ENCODE assay signal across 8 cellular contexts in genomic region chr1:77888071-77888428, GRCh38. TPM values are rescaled to one million over a fixed set of nuclear protein-coding genes. Genes with fewer than 3 reads are reported as not detected.
DNase-seq lines count a peak whose midpoint lies in the region; ATAC-seq, FAIRE-seq and TF ChIP-seq lines count a peak whose summit lies in the region.

No MANE protein-coding gene starts in this region.

- peaks cover 4% of the 10 kb centered on the region for H3K4me1 Mint-ChIP-seq in activated T-helper 2 cell treated with anti-CD3 and anti-CD28 coated beads, Interferon-gamma antibody, Interleukin-2, Interleukin-4, amounts not matched to agents 10 μg/mL and 5 μg/mL and 100 μg/mL, durations not matched to agents 14 hours and 24 hours and 36 hours (ENCODE audit: low read depth)

- peak overlapping the region; percentile 90 for H3K4me2 ChIP-seq in A549

- H3K4me1 ChIP-seq in A549 (peaks cover 17% of the 10 kb centered on the region; the same call in 2 of the 3 replicates), rectal smooth muscle tissue (ENCODE audit: control insufficient read depth, insufficient read depth, low read length) (peaks cover 10% of the 10 kb centered on the region)

- no peak for TF ChIP-seq EP300 in A549 (IDR thresholded peaks at IDR 0.05)

- POLR2A ChIA-PET in A549 (lab: Yijun Ruan, JAX): no interaction called here

- 47% methylated on average over 11 of the region's 11 CpGs for WGBS in A549 (ENCODE audit: missing lambda C conversion rate)

- DNase-seq in A549 (ENCODE audit: low read depth in 1 of 2, low spot score in 1 of 2): peak in 1 of 2 experiments; percentile 12
- DNase-seq in activated T-helper 2 cell treated with anti-CD3 and anti-CD28 coated beads, Interferon-gamma antibody, Interleukin-2, Interleukin-4, amounts not matched to agents 10 μg/mL and 5 μg/mL and 100 μg/mL, durations not matched to agents 14 hours and 24 hours and 36 hours (ENCODE audit: low spot score): no peak
- no peak for DNase-seq in left ventricle myocardium superior
- DNase-seq in GOT3 (lab: John Stamatoyannopoulos, UW): no peak
- DNase-seq in globus pallidus (ENCODE audit: low spot score): no peak
- DNase-seq in UCSD-AML1 (lab: John Stamatoyannopoulos, UW; ENCODE audit: unreplicated experiment): no peak

- no peak for TF ChIP-seq CTCF in A549 (IDR thresholded peaks at IDR 0.05)

- peak overlapping the region; percentile 57 for H3K4me3 Mint-ChIP-seq in activated T-helper 2 cell treated with anti-CD3 and anti-CD28 coated beads, Interferon-gamma antibody, Interleukin-2, Interleukin-4, amounts not matched to agents 10 μg/mL and 5 μg/mL and 100 μg/mL, durations not matched to agents 14 hours and 24 hours and 36 hours (ENCODE audit: low read depth)

- ATAC-seq in A549 (peak; percentile 64 to 67), GM21423 (IDR thresholded peaks at IDR 0.05; ENCODE audit: unreplicated experiment) (peak; percentile 14), left ventricle myocardium superior (peak; percentile 85)

- no peak overlapping the region for H3K27ac Mint-ChIP-seq in activated T-helper 2 cell treated with anti-CD3 and anti-CD28 coated beads, Interferon-gamma antibody, Interleukin-2, Interleukin-4, amounts not matched to agents 10 μg/mL and 5 μg/mL and 100 μg/mL, durations not matched to agents 14 hours and 24 hours and 36 hours

- no peaks in the 10 kb centered on the region for H3K9me3 Mint-ChIP-seq in activated T-helper 2 cell treated with anti-CD3 and anti-CD28 coated beads, Interferon-gamma antibody, Interleukin-2, Interleukin-4, amounts not matched to agents 10 μg/mL and 5 μg/mL and 100 μg/mL, durations not matched to agents 14 hours and 24 hours and 36 hours

- no peaks in the 10 kb centered on the region for H3K36me3 Mint-ChIP-seq in activated T-helper 2 cell treated with anti-CD3 and anti-CD28 coated beads, Interferon-gamma antibody, Interleukin-2, Interleukin-4, amounts not matched to agents 10 μg/mL and 5 μg/mL and 100 μg/mL, durations not matched to agents 14 hours and 24 hours and 36 hours (ENCODE audit: low read depth)

- intact Hi-C loops in activated T-helper 2 cell treated with anti-CD3 and anti-CD28 coated beads, Interferon-gamma antibody, Interleukin-2, Interleukin-4, amounts not matched to agents 10 μg/mL and 5 μg/mL and 100 μg/mL, durations not matched to agents 14 hours and 24 hours and 36 hours (cut with micrococcal nuclease): no loop called here
- intact Hi-C loops in left ventricle myocardium superior (cut with micrococcal nuclease): loop anchor here (5.0 kb wide), 1 partner anchor 56 kb away; no protein-coding TSS in a partner anchor

- CTCF ChIA-PET in A549 (lab: Yijun Ruan, JAX): interaction anchor here (1.0 kb wide), 1 partner anchor 12 kb away, joined by 3 read pairs; no protein-coding TSS in a partner anchor

- no peak for TF ChIP-seq RAD21 in A549 (conservative IDR thresholded peaks at IDR 0.05 in 1 of 2, IDR thresholded peaks at IDR 0.05 in 1 of 2)

- H3K27ac ChIP-seq in A549 (peak overlapping the region; percentile 87 to 97), rectal smooth muscle tissue (ENCODE audit: low read depth, low read length) (peak overlapping the region; percentile 95)

- peak overlapping the region; percentile 87 for H3K4me3 ChIP-seq in A549
- peak overlapping the region; percentile 69 for H3K4me3 ChIP-seq in rectal smooth muscle tissue (ENCODE audit: low read length)

- no peak overlapping the region for H3K9ac ChIP-seq in rectal smooth muscle tissue (ENCODE audit: low read length)

- no peak for FAIRE-seq in A549 (lab: Jason Lieb, UNC)

- H3K9me3 ChIP-seq in A549: no peaks in the 10 kb centered on the region

- no peaks in the 10 kb centered on the region for H3K36me3 ChIP-seq in rectal smooth muscle tissue (ENCODE audit: control insufficient read depth, insufficient read depth, low read length)

- no peak for TF ChIP-seq POLR2A in A549 (IDR thresholded peaks at IDR 0.05; ENCODE audit: low read length)

- peaks cover 26% of the 10 kb centered on the region for H3K27me3 Mint-ChIP-seq in activated T-helper 2 cell treated with anti-CD3 and anti-CD28 coated beads, Interferon-gamma antibody, Interleukin-2, Interleukin-4, amounts not matched to agents 10 μg/mL and 5 μg/mL and 100 μg/mL, durations not matched to agents 14 hours and 24 hours and 36 hours (ENCODE audit: low read depth)

- no peaks in the 10 kb centered on the region for H3K27me3 ChIP-seq in rectal smooth muscle tissue (ENCODE audit: control insufficient read depth, insufficient read depth, low read length)

TF ChIP-seq in A549, 52 proteins besides CTCF, POLR2A, EP300 and RAD21 (continues in another document):
- TF ChIP-seq TFCP2L1 (CRISPR knock-in tag; IDR thresholded peaks at IDR 0.05) (no peak), ZFP36 (IDR thresholded peaks at IDR 0.05; ENCODE audit: borderline replicate concordance, partially characterized antibody) (no peak), CHD4 (IDR thresholded peaks at IDR 0.05; ENCODE audit: borderline replicate concordance) (no peak), ESRRA (IDR thresholded peaks at IDR 0.05; ENCODE audit: borderline replicate concordance, low read length) (no peak), MAFK (IDR thresholded peaks at IDR 0.05; ENCODE audit: partially characterized antibody) (no peak), REST (IDR thresholded peaks at IDR 0.05) (no peak), JUN (IDR thresholded peaks at IDR 0.05) (no peak), HOXB13 (CRISPR knock-in tag; IDR thresholded peaks at IDR 0.05; ENCODE audit: low read depth) (no peak), JUNB (IDR thresholded peaks at IDR 0.05) (no peak), KDM1A (IDR thresholded peaks at IDR 0.05; ENCODE audit: low read depth) (no peak), ZC3H11A (IDR thresholded peaks at IDR 0.05) (no peak)
- TF ChIP-seq, protein P1, sequence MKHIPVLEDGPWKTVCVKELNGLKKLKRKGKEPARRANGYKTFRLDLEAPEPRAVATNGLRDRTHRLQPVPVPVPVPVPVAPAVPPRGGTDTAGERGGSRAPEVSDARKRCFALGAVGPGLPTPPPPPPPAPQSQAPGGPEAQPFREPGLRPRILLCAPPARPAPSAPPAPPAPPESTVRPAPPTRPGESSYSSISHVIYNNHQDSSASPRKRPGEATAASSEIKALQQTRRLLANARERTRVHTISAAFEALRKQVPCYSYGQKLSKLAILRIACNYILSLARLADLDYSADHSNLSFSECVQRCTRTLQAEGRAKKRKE (CRISPR knock-in tag; IDR thresholded peaks at IDR 0.05; ENCODE audit: low read depth): no peak
- TF ChIP-seq, protein P2, sequence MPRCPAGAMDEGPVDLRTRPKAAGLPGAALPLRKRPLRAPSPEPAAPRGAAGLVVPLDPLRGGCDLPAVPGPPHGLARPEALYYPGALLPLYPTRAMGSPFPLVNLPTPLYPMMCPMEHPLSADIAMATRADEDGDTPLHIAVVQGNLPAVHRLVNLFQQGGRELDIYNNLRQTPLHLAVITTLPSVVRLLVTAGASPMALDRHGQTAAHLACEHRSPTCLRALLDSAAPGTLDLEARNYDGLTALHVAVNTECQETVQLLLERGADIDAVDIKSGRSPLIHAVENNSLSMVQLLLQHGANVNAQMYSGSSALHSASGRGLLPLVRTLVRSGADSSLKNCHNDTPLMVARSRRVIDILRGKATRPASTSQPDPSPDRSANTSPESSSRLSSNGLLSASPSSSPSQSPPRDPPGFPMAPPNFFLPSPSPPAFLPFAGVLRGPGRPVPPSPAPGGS (IDR thresholded peaks at IDR 0.05): no peak
- TF ChIP-seq, protein P3, sequence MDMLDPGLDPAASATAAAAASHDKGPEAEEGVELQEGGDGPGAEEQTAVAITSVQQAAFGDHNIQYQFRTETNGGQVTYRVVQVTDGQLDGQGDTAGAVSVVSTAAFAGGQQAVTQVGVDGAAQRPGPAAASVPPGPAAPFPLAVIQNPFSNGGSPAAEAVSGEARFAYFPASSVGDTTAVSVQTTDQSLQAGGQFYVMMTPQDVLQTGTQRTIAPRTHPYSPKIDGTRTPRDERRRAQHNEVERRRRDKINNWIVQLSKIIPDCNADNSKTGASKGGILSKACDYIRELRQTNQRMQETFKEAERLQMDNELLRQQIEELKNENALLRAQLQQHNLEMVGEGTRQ (IDR thresholded peaks at IDR 0.05): no peak

RNA-seq across cellular contexts. Expression of gene NEXN, which starts 0.4 kb away (rescaled TPM):
- polyA plus RNA-seq in A549 (2011; rRNA removed): 0.54 and 1.8 TPM in 2 replicates
- polyA plus RNA-seq in A549 (2012; cell fraction: cytosol; rRNA removed): 0.28 and 0.29 TPM in 2 replicates
- 0.12 and 0.32 TPM in 2 replicates for polyA plus RNA-seq in A549 (2012; cell fraction: nucleus; rRNA removed)
- 7.3 to 8.7 TPM (median 8.2 TPM) in 3 replicates for polyA plus RNA-seq in A549 (2017; fragmentation: RNase III; extraction: RNeasy Plus Mini Kit Qiagen cat#74134 plus additional on column Dnase treatment)
- polyA minus RNA-seq in A549 (2011; rRNA and poly(A)+ RNA removed): 0.49 TPM in 1 of 2 replicates, not detected in the other
- total RNA-seq in activated T-helper 2 cell treated with anti-CD3 and anti-CD28 coated beads, Interferon-gamma antibody, Interleukin-2, Interleukin-4, amounts not matched to agents 10 μg/mL and 5 μg/mL and 100 μg/mL, durations not matched to agents 14 hours and 24 hours and 36 hours: 0.59 and 0.60 TPM in 2 replicates
- total RNA-seq in left ventricle myocardium superior: 365 TPM

Comparison
In these comparisons a context has a peak if more than half of its experiments do, and no peak if none do; other contexts are left out.
1. ATAC-seq: peak in every context shown above with its lines; median percentile 85 in left ventricle myocardium superior; 66 in A549; 14 in GM21423.
2. RNA of gene NEXN, which starts 0.4 kb away (total RNA-seq): 365 TPM in left ventricle myocardium superior (single experiment); 0.59 to 0.60 TPM in activated T-helper 2 cell treated with anti-CD3 and anti-CD28 coated beads, Interferon-gamma antibody, Interleukin-2, Interleukin-4, amounts not matched to agents 10 μg/mL and 5 μg/mL and 100 μg/mL, durations not matched to agents 14 hours and 24 hours and 36 hours; every median in the first group is over 100 times any median in the second.